ENCODE assay signal across 9 cellular contexts in genomic region chr6:16168858-16169257, GRCh38. TPM values are rescaled to one million over a fixed set of nuclear protein-coding genes. Genes with fewer than 3 reads are reported as not detected.
DNase-seq lines count a peak whose midpoint lies in the region; ATAC-seq, FAIRE-seq and TF ChIP-seq lines count a peak whose summit lies in the region.
"Had no signal": no experiment of that assay in that cellular context is flagged by ENCODE, and none has a peak within 500 bp of the region (broad histone marks: within the 10 kb centered on the region; RNA-seq: fewer than 3 reads in every experiment).

No MANE protein-coding gene starts in this region.

- no peak overlapping the region for H3K4me3 ChIP-seq in A549
- H3K4me3 ChIP-seq in brain microvascular endothelial cell (ENCODE audit: low read depth, low read length), result no peak overlapping the region

- H3K9me3 Mint-ChIP-seq in naive B cell, result no peaks in the 10 kb centered on the region
- H3K9me3 Mint-ChIP-seq: dendritic cell treated with granulocyte-macrophage colony-stimulating factor and Interleukin-4, amounts not matched to agents 40 ng/mL and 50 ng/mL, for 4 days had no signal

- H3K4me1 Mint-ChIP-seq in naive B cell, result peaks cover 0 to 2% (median 0%) of the 10 kb centered on the region in 3 donors

- in situ Hi-C loops in brain microvascular endothelial cell (cut with HindIII; ENCODE audit: low pct_ligation_motif_present, low sequenced_read_pairs), result no loop called here

- no peaks in the 10 kb centered on the region for H3K36me3 Mint-ChIP-seq in naive B cell

- TF ChIP-seq CTCF in A549 (IDR thresholded peaks at IDR 0.05), result peak; percentile 16; the same call in 1 of the 3 replicates
- TF ChIP-seq CTCF in brain microvascular endothelial cell (IDR thresholded peaks at IDR 0.05; ENCODE audit: low read depth, low read length, missing control alignments), result peak; percentile 78

- peak; percentile 24 to 25; a peak in 3 of 5 replicates for TF ChIP-seq RAD21 in A549 (conservative IDR thresholded peaks at IDR 0.05 in 1 of 2, IDR thresholded peaks at IDR 0.05 in 1 of 2)

- peak in 1 of 2 experiments; percentile 16 for DNase-seq in A549 (ENCODE audit: low read depth in 1 of 2, low spot score in 1 of 2)
- DNase-seq in GM12891 (ENCODE audit: insufficient read length, low spot score), result no peak
- peak; percentile 73 to 92 for DNase-seq in NCI-H524 (lab: John Stamatoyannopoulos, UW)
- DNase-seq in brain microvascular endothelial cell, result peak; percentile 31
- DNase-seq in naive B cell, result peak; percentile 22
- DNase-seq in germinal center (ENCODE audit: low spot score), result no peak
- no peak for DNase-seq in AG08395 (ENCODE audit: low spot score)

- ATAC-seq in A549, result peak in 1 of 2 experiments; percentile 52; a peak in 3 of 6 replicates
- peak; percentile 66 to 72 for ATAC-seq in naive B cell (ENCODE audit: low read depth in 2 of 2)
- no peak for ATAC-seq in HG03139 (IDR thresholded peaks at IDR 0.05; ENCODE audit: unreplicated experiment)

- H3K27ac ChIP-seq in A549, result no peak overlapping the region
- no peak overlapping the region for H3K27ac ChIP-seq in brain microvascular endothelial cell

- POLR2A ChIA-PET in A549 (lab: Yijun Ruan, JAX), result interaction anchor here (0.6 kb wide), 1 partner anchor 14 kb away, joined by 5 read pairs; no protein-coding TSS in a partner anchor

- CTCF ChIA-PET in A549 (lab: Yijun Ruan, JAX), result interaction anchor here (0.6 to 1.4 kb wide), 7 partner anchors 12 to 503 kb away, joined by 3 to 4 read pairs (median 3); partner anchors contain the start of gene MYLIP

- no peaks in the 10 kb centered on the region for H3K36me3 ChIP-seq in brain microvascular endothelial cell (replicated peaks)

- no peak overlapping the region for H3K4me3 Mint-ChIP-seq in naive B cell
- H3K4me3 Mint-ChIP-seq: dendritic cell treated with granulocyte-macrophage colony-stimulating factor and Interleukin-4, amounts not matched to agents 40 ng/mL and 50 ng/mL, for 4 days had no signal

- H3K4me2 ChIP-seq in A549, result no peak overlapping the region

- no peaks in the 10 kb centered on the region for H3K9me3 ChIP-seq in A549

- no peak overlapping the region for H3K27ac Mint-ChIP-seq in naive B cell
- H3K27ac Mint-ChIP-seq: dendritic cell treated with granulocyte-macrophage colony-stimulating factor and Interleukin-4, amounts not matched to agents 40 ng/mL and 50 ng/mL, for 4 days had no signal

- H3K27me3 Mint-ChIP-seq in naive B cell, result peaks cover 0 to 11% (median 0%) of the 10 kb centered on the region in 3 donors

- FAIRE-seq in A549 (lab: Jason Lieb, UNC) (no peak), GM12891 (lab: Jason Lieb, UNC) (peak; percentile 75)

- H3K4me1 ChIP-seq in A549, result no peaks in the 10 kb centered on the region

- peaks cover 3% of the 10 kb centered on the region for H3K27me3 ChIP-seq in brain microvascular endothelial cell (replicated peaks)

- TF ChIP-seq POLR2A in A549 (IDR thresholded peaks at IDR 0.05; ENCODE audit: low read length), result no peak
- TF ChIP-seq POLR2A in GM12891 (IDR thresholded peaks at IDR 0.05; ENCODE audit: low read depth, low read length), result no peak

- WGBS in A549 (ENCODE audit: missing lambda C conversion rate), result 9% methylated on average over 3 of the region's 3 CpGs

- TF ChIP-seq EP300 in A549 (IDR thresholded peaks at IDR 0.05), result no peak

TF ChIP-seq in A549, 52 proteins besides CTCF, POLR2A, EP300 and RAD21:
- peak; percentile 18; the same call in 1 of the 3 replicates for TF ChIP-seq SMC3 (IDR thresholded peaks at IDR 0.05)
- no peak for TF ChIP-seq PHF8 (IDR thresholded peaks at IDR 0.05; ENCODE audit: borderline replicate concordance, low read depth)

TF ChIP-seq in GM12891, 5 proteins besides CTCF, POLR2A, EP300 and RAD21:
- TF ChIP-seq POU2F2 (IDR thresholded peaks at IDR 0.05; ENCODE audit: low read depth, low read length) (no peak), TAF1 (IDR thresholded peaks at IDR 0.05; ENCODE audit: low read depth, low read length) (no peak), PAX5 (IDR thresholded peaks at IDR 0.05; ENCODE audit: insufficient read depth, low read length, severe bottlenecking) (no peak), SPI1 (IDR thresholded peaks at IDR 0.05; ENCODE audit: low read depth, low read length) (no peak), POLR2AphosphoS5 (IDR thresholded peaks at IDR 0.05; ENCODE audit: low read depth, low read length) (no peak)
TF ChIP-seq in GM12891: peak in this region for 0.

RNA-seq across cellular contexts. Expression of gene MYLIP, which starts 40.0 kb away (rescaled TPM):
- polyA plus RNA-seq in A549 (2011; rRNA removed) (8.6 and 9.1 TPM in 2 replicates), A549 (2017; fragmentation: RNase III; extraction: RNeasy Plus Mini Kit Qiagen cat#74134 plus additional on column Dnase treatment) (2.0 to 2.3 TPM (median 2.3 TPM) in 3 replicates), naive B cell (ENCODE audit: low read depth in 6 of 6) (100 to 1,000 TPM in 5 of 6 donors, 10 to 100 TPM in 1; 90.6 to 241 (median 177) TPM)
- 4.1 and 4.5 TPM in 2 replicates for polyA plus RNA-seq in A549 (2012; cell fraction: cytosol; rRNA removed)
- 5.2 TPM in 2 replicates for polyA plus RNA-seq in A549 (2012; cell fraction: nucleus; rRNA removed)
- polyA minus RNA-seq in A549 (2011; rRNA and poly(A)+ RNA removed), result 11.2 and 13.0 TPM in 2 replicates
- polyA plus RNA-seq in GM12891 (2012; ENCODE audit: low read depth, missing spikeins), result 13.1 TPM

Comparison
In these comparisons a context has a peak if more than half of its experiments do, and no peak if none do; other contexts are left out.
1. DNase-seq: peak in NCI-H524 (2 of 2), brain microvascular endothelial cell (single experiment) and naive B cell (single experiment); none in GM12891 (single experiment), germinal center (single experiment) and AG08395 (single experiment).
2. RNA of gene MYLIP, which starts 40.0 kb away (polyA plus RNA-seq): 90.6 to 241 TPM in naive B cell; 2.0 to 9.1 TPM in A549; every median in the first group is over 4 times any median in the second.